Comparison of ENCODE assay signal across 2 cellular contexts in the genomic region with DNA sequence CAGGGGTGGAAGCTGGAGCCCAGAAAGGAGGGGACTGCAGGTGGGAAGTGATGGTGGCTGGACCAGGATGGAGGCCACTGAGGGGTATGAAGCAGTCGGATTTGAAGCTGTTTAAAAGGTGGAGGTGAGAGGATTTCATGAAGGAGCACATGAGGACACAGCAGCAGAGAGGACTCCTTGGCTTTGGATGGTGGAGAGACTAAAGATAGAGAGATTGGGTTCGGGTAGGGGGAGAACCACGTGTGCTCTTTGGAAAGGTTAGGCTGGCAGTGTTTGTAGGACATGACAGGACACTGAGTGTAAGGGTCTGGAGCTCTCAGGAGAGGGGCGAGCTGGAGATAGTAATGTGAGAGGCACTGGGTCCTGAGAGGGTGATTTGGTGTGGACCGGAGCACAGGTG.
TF ChIP-seq lines count a peak whose summit lies in the region.

No MANE protein-coding gene starts in this region.

TF ChIP-seq in HCT116, 20 proteins besides CTCF, POLR2A, EP300 and RAD21:
- TF ChIP-seq CBX3 (IDR thresholded peaks at IDR 0.05; ENCODE audit: low read depth) = no peak
- 0 out of 2 replicates have a peak, but pooled peaks have one; percentile 20 for TF ChIP-seq POLR2AphosphoS5 (IDR thresholded peaks at IDR 0.05; ENCODE audit: low read depth, low read length)

TF ChIP-seq in K562, 482 proteins besides CTCF, POLR2A, EP300 and RAD21:
- TF ChIP-seq, protein P1, sequence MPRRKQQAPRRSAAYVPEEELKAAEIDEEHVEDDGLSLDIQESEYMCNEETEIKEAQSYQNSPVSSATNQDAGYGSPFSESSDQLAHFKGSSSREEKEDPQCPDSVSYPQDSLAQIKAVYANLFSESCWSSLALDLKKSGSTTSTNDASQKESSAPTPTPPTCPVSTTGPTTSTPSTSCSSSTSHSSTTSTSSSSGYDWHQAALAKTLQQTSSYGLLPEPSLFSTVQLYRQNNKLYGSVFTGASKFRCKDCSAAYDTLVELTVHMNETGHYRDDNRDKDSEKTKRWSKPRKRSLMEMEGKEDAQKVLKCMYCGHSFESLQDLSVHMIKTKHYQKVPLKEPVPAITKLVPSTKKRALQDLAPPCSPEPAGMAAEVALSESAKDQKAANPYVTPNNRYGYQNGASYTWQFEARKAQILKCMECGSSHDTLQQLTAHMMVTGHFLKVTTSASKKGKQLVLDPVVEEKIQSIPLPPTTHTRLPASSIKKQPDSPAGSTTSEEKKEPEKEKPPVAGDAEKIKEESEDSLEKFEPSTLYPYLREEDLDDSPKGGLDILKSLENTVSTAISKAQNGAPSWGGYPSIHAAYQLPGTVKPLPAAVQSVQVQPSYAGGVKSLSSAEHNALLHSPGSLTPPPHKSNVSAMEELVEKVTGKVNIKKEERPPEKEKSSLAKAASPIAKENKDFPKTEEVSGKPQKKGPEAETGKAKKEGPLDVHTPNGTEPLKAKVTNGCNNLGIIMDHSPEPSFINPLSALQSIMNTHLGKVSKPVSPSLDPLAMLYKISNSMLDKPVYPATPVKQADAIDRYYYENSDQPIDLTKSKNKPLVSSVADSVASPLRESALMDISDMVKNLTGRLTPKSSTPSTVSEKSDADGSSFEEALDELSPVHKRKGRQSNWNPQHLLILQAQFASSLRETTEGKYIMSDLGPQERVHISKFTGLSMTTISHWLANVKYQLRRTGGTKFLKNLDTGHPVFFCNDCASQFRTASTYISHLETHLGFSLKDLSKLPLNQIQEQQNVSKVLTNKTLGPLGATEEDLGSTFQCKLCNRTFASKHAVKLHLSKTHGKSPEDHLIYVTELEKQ (CRISPR knock-in tag; IDR thresholded peaks at IDR 0.05) = no peak
- TF ChIP-seq, protein P2, sequence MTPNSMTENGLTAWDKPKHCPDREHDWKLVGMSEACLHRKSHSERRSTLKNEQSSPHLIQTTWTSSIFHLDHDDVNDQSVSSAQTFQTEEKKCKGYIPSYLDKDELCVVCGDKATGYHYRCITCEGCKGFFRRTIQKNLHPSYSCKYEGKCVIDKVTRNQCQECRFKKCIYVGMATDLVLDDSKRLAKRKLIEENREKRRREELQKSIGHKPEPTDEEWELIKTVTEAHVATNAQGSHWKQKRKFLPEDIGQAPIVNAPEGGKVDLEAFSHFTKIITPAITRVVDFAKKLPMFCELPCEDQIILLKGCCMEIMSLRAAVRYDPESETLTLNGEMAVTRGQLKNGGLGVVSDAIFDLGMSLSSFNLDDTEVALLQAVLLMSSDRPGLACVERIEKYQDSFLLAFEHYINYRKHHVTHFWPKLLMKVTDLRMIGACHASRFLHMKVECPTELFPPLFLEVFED (CRISPR knock-in tag; conservative IDR thresholded peaks at IDR 0.05) = 0 out of 2 replicates have a peak, but pooled peaks have one; percentile 43
- TF ChIP-seq PHF8 (IDR thresholded peaks at IDR 0.05; ENCODE audit: borderline replicate concordance, low read length) (no peak), ZNF253 (CRISPR knock-in tag; conservative IDR thresholded peaks at IDR 0.05) (no peak), SUPT5H (IDR thresholded peaks at IDR 0.05) (peak; percentile 58; the same call in 1 of the 2 replicates), POLR2B (IDR thresholded peaks at IDR 0.05; ENCODE audit: low read depth, partially characterized antibody) (peak; percentile 45), XRCC4 (IDR thresholded peaks at IDR 0.05; ENCODE audit: extremely low read depth, insufficient read depth, insufficient read length) (no peak)
- TF ChIP-seq, protein P3, sequence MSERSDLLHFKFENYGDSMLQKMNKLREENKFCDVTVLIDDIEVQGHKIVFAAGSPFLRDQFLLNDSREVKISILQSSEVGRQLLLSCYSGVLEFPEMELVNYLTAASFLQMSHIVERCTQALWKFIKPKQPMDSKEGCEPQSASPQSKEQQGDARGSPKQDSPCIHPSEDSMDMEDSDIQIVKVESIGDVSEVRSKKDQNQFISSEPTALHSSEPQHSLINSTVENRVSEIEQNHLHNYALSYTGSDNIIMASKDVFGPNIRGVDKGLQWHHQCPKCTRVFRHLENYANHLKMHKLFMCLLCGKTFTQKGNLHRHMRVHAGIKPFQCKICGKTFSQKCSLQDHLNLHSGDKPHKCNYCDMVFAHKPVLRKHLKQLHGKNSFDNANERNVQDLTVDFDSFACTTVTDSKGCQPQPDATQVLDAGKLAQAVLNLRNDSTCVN (CRISPR knock-in tag; IDR thresholded peaks at IDR 0.05) = no peak; the same call in 1 of the 2 replicates
